Comparison of ENCODE assay signal across 1 cellular context in the genomic region with DNA sequence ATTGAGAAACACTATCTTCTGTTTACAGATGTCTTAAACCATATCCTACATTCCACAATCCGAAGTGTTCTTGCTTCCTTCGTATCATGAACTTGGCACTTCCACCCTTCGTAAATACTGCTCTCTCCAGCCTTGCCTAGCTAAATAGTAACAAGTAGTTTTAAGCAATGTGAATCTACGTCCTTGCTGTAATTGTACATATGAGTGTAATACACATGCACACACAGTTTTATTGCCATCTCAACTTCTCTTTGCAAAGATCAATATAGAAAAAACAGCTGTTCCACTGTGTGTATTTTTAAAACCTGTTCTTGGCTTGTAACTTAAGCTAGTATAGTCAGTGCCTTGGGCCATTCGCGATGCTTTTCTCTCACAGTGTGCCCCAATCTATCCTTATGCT.
TF ChIP-seq lines count a peak whose summit lies in the region.

No MANE protein-coding gene starts in this region.

TF ChIP-seq in GM23338, 12 proteins besides CTCF, POLR2A, EP300 and RAD21 (continued from another document):
- TF ChIP-seq ZNF331 (CRISPR knock-in tag; IDR thresholded peaks at IDR 0.05; ENCODE audit: low read depth) = no peak
- TF ChIP-seq, protein P1, sequence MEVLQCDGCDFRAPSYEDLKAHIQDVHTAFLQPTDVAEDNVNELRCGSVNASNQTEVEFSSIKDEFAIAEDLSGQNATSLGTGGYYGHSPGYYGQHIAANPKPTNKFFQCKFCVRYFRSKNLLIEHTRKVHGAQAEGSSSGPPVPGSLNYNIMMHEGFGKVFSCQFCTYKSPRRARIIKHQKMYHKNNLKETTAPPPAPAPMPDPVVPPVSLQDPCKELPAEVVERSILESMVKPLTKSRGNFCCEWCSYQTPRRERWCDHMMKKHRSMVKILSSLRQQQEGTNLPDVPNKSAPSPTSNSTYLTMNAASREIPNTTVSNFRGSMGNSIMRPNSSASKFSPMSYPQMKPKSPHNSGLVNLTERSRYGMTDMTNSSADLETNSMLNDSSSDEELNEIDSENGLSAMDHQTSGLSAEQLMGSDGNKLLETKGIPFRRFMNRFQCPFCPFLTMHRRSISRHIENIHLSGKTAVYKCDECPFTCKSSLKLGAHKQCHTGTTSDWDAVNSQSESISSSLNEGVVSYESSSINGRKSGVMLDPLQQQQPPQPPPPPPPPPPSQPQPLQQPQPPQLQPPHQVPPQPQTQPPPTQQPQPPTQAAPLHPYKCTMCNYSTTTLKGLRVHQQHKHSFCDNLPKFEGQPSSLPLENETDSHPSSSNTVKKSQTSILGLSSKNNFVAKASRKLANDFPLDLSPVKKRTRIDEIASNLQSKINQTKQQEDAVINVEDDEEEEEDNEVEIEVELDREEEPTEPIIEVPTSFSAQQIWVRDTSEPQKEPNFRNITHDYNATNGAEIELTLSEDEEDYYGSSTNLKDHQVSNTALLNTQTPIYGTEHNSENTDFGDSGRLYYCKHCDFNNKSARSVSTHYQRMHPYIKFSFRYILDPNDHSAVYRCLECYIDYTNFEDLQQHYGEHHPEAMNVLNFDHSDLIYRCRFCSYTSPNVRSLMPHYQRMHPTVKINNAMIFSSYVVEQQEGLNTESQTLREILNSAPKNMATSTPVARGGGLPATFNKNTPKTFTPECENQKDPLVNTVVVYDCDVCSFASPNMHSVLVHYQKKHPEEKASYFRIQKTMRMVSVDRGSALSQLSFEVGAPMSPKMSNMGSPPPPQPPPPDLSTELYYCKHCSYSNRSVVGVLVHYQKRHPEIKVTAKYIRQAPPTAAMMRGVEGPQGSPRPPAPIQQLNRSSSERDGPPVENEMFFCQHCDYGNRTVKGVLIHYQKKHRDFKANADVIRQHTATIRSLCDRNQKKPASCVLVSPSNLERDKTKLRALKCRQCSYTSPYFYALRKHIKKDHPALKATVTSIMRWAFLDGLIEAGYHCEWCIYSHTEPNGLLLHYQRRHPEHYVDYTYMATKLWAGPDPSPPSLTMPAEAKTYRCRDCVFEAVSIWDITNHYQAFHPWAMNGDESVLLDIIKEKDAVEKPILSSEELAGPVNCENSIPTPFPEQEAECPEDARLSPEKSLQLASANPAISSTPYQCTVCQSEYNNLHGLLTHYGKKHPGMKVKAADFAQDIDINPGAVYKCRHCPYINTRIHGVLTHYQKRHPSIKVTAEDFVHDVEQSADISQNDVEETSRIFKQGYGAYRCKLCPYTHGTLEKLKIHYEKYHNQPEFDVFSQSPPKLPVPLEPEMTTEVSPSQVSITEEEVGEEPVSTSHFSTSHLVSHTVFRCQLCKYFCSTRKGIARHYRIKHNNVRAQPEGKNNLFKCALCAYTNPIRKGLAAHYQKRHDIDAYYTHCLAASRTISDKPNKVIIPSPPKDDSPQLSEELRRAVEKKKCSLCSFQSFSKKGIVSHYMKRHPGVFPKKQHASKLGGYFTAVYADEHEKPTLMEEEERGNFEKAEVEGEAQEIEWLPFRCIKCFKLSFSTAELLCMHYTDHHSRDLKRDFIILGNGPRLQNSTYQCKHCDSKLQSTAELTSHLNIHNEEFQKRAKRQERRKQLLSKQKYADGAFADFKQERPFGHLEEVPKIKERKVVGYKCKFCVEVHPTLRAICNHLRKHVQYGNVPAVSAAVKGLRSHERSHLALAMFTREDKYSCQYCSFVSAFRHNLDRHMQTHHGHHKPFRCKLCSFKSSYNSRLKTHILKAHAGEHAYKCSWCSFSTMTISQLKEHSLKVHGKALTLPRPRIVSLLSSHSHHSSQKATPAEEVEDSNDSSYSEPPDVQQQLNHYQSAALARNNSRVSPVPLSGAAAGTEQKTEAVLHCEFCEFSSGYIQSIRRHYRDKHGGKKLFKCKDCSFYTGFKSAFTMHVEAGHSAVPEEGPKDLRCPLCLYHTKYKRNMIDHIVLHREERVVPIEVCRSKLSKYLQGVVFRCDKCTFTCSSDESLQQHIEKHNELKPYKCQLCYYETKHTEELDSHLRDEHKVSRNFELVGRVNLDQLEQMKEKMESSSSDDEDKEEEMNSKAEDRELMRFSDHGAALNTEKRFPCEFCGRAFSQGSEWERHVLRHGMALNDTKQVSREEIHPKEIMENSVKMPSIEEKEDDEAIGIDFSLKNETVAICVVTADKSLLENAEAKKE (CRISPR knock-in tag; IDR thresholded peaks at IDR 0.05) = no peak
- no peak for TF ChIP-seq EZH2 (IDR thresholded peaks at IDR 0.05; ENCODE audit: low read depth, unreplicated experiment)
- TF ChIP-seq NANOG (IDR thresholded peaks at IDR 0.05; ENCODE audit: borderline replicate concordance) = no peak
- TF ChIP-seq CREB1 (CRISPR knock-in tag; IDR thresholded peaks at IDR 0.05; ENCODE audit: low read depth) = no peak
- no peak for TF ChIP-seq POLR2AphosphoS5 (IDR thresholded peaks at IDR 0.05; ENCODE audit: low read depth)
- no peak for TF ChIP-seq STAT1 (IDR thresholded peaks at IDR 0.05; ENCODE audit: unreplicated experiment)
- TF ChIP-seq JUNB (IDR thresholded peaks at IDR 0.05; ENCODE audit: unreplicated experiment) = no peak
